Comparison of ENCODE assay signal across 8 cellular contexts in the genomic region with DNA sequence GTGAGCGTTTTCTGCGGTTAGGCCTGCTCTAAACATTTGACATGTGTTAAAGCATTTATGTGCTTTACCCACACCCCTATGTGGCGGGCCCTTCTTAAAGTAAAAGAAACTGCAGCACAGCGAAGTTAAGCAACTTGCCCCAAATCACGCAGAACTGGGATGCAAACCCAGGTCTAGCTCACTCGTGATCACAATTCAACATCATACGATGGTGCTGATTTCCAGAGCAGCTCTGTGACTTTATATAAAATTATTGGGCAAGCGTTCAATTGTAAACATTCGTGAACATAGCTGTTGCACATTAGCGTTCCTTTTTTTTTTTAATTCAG. TPM values are rescaled to one million over a fixed set of nuclear protein-coding genes. Genes with fewer than 3 reads are reported as not detected.
DNase-seq lines count a peak whose midpoint lies in the region; ATAC-seq and TF ChIP-seq lines count a peak whose summit lies in the region.

No MANE protein-coding gene starts in this region.

- no peak for TF ChIP-seq CTCF in WI38 (IDR thresholded peaks at IDR 0.05; ENCODE audit: low read depth, low read length)
- no peak for TF ChIP-seq CTCF in cardiac muscle cell (IDR thresholded peaks at IDR 0.05; ENCODE audit: low read depth, low read length)
- peak in 1 of 5 experiments; percentile 1 for TF ChIP-seq CTCF in gastrocnemius medialis (IDR thresholded peaks at IDR 0.05 in 4 of 5, conservative IDR thresholded peaks at IDR 0.05 in 1 of 5)

- H3K27ac ChIP-seq in cardiac muscle cell (peak overlapping the region; percentile 3), gastrocnemius medialis (peak overlapping the region; percentile 95 to 99 (median 97))

- DNase-seq in cardiac muscle cell (ENCODE audit: low read depth in 1 of 2, low spot score in 1 of 2) = peak in 1 of 2 donors; percentile 57
- no peak for DNase-seq in gastrocnemius medialis
- DNase-seq in stimulated activated CD4-positive, alpha-beta T cell treated with anti-CD3 and anti-CD28 coated beads, Interleukin-1b, Interleukin-23, amount 100 ng/mL, for 48 hours = no peak

- H3K9me3 ChIP-seq in cardiac muscle cell (ENCODE audit: low read depth) (no peaks in the 10 kb centered on the region), gastrocnemius medialis (no peaks in the 10 kb centered on the region)

- H3K4me3 ChIP-seq in WI38 (ENCODE audit: low read depth, low read length) = peak overlapping the region; percentile 64
- H3K4me3 ChIP-seq in cardiac muscle cell = peak overlapping the region; percentile 20
- H3K4me3 ChIP-seq in gastrocnemius medialis = peak overlapping the region; percentile 62 to 71 (median 66)

- in situ Hi-C loops in gastrocnemius medialis (cut with MboI; ENCODE audit: low sequenced_read_pairs in 4 of 4) = loop anchor here in 3 of 4 donors (25.0 kb wide), 2 partner anchors 315 to 690 kb away; partner anchors contain the start of gene ELL2 (in 2 of the 3)

- H3K36me3 ChIP-seq in cardiac muscle cell (no peaks in the 10 kb centered on the region), gastrocnemius medialis (no peaks in the 10 kb centered on the region)

- intact Hi-C loops in gastrocnemius medialis (cut with DNase I; ENCODE audit: low total_unique reads) = loop anchor here (2.0 to 10.0 kb wide), 5 partner anchors 190 to 1055 kb away; partner anchors contain the start of gene CAST

- no peak for TF ChIP-seq POLR2A in gastrocnemius medialis (IDR thresholded peaks at IDR 0.05)

- ATAC-seq in GM21367 (IDR thresholded peaks at IDR 0.05; ENCODE audit: unreplicated experiment) = peak; percentile 0
- peak in 1 of 2 donors; percentile 34 for ATAC-seq in gastrocnemius medialis
- no peak for ATAC-seq in GM19328 (IDR thresholded peaks at IDR 0.05; ENCODE audit: unreplicated experiment)
- no peak for ATAC-seq in HG02870 (IDR thresholded peaks at IDR 0.05; ENCODE audit: unreplicated experiment)
- no peak for ATAC-seq in GM18868 (IDR thresholded peaks at IDR 0.05; ENCODE audit: unreplicated experiment)

- H3K27me3 ChIP-seq in cardiac muscle cell (no peaks in the 10 kb centered on the region), gastrocnemius medialis (no peaks in the 10 kb centered on the region)

- H3K4me1 ChIP-seq in cardiac muscle cell (ENCODE audit: low read depth) (peaks cover 13% of the 10 kb centered on the region), gastrocnemius medialis (peaks cover 12 to 36% of the 10 kb centered on the region in 2 donors)

RNA-seq across cellular contexts. Expression of gene RFESD, which starts 0.7 kb away (rescaled TPM):
- total RNA-seq in cardiac muscle cell = 0.11 and 1.3 TPM in 2 replicates
- polyA plus RNA-seq in cardiac muscle cell = 3.9 and 5.8 TPM in 2 replicates
- total RNA-seq in gastrocnemius medialis = 1 to 10 TPM in 3 of 4 donors, under 1 TPM in 1; 0.89 to 2.9 (median 1.6) TPM

RNA-seq across cellular contexts. Expression of gene GPR150, which starts 27.4 kb away (rescaled TPM):
- total RNA-seq in cardiac muscle cell (0.07 and 0.57 TPM in 2 replicates), gastrocnemius medialis (under 1 TPM in 3 of 4 donors, not detected in 1; 0.29 to 0.59 (median 0.29) TPM)
- polyA plus RNA-seq in cardiac muscle cell = 0.35 and 0.39 TPM in 2 replicates

RNA-seq across cellular contexts. Expression of gene SPATA9, which starts 35.5 kb away (rescaled TPM):
- 0.45 and 1.0 TPM in 2 replicates for total RNA-seq in cardiac muscle cell
- polyA plus RNA-seq in cardiac muscle cell = 1.3 and 1.8 TPM in 2 replicates
- under 1 TPM in 1 of 4 donors, not detected in 3; 0.76 TPM for total RNA-seq in gastrocnemius medialis
